8 cellular contexts compared by ENCODE assay signal in the genomic region with DNA sequence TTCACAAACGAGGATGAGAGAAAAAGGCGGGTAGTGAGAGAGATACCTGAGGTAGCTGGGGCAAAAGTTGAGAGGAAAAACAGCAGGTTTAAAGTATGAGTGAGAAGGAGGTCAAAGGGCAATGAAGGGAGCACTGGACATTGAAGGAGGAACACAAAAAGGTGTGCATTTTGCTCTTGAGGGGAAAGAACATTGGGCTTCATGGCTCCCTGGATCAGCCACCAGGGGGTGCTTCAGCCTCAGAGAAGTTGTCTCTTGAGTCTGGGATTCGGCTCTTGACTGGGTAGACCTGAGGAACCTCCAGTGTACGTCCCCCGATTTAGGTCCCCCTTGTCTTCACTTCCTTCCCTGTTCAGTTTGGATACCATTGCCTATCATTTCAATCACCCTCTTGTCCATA.
DNase-seq lines count a peak whose midpoint lies in the region; TF ChIP-seq lines count a peak whose summit lies in the region.

No MANE protein-coding gene starts in this region.

- intact Hi-C loops in breast epithelium (cut with DNase I; ENCODE audit: low total_unique reads) (no loop called here), stomach (cut with DNase I; ENCODE audit: low total_unique reads) (no loop called here)

- no peaks in the 10 kb centered on the region for H3K27me3 ChIP-seq in breast epithelium
- peaks cover 0 to 15% (median 0%) of the 10 kb centered on the region in 3 donors for H3K27me3 ChIP-seq in stomach

- no peak overlapping the region for H3K27ac ChIP-seq in breast epithelium
- H3K27ac ChIP-seq in stomach: no peak overlapping the region

- H3K9me3 Mint-ChIP-seq in HFFc6: no peaks in the 10 kb centered on the region

- peak; percentile 88 for TF ChIP-seq CTCF in HFFc6 (IDR thresholded peaks at IDR 0.05)
- peak; percentile 13 to 57 (median 28) for TF ChIP-seq CTCF in breast epithelium (IDR thresholded peaks at IDR 0.05)
- peak in 5 of 7 experiments; percentile 42 to 65 (median 58) for TF ChIP-seq CTCF in stomach (IDR thresholded peaks at IDR 0.05)

- H3K4me1 ChIP-seq in breast epithelium (no peaks in the 10 kb centered on the region), stomach (peaks cover 0 to 9% (median 4%) of the 10 kb centered on the region in 4 donors)

- no peak for TF ChIP-seq POLR2A in breast epithelium (IDR thresholded peaks at IDR 0.05)
- TF ChIP-seq POLR2A in stomach (IDR thresholded peaks at IDR 0.05): no peak

- no peaks in the 10 kb centered on the region for H3K36me3 ChIP-seq in breast epithelium
- H3K36me3 ChIP-seq in stomach: no peaks in the 10 kb centered on the region

- DNase-seq in COLO668 (lab: John Stamatoyannopoulos, UW; ENCODE audit: unreplicated experiment) (peak; percentile 29), HFFc6 (no peak), SK-MEL-5 (ENCODE audit: low read depth, low spot score) (peak; percentile 75), breast epithelium (ENCODE audit: low spot score in 2 of 2) (peak in 1 of 2 donors; percentile 56), left kidney (ENCODE audit: low read depth, low spot score) (peak; percentile 39), stomach (peak; percentile 64), DMS79 (lab: John Stamatoyannopoulos, UW) (no peak), SHP77 treated with DMSO at 0.1 percent for 48 hours (lab: John Stamatoyannopoulos, UW) (no peak)

- no peak overlapping the region for H3K4me3 Mint-ChIP-seq in HFFc6

- WGBS in stomach, 5 donors: 54 to 62% (median 60%) methylated on average over 5 of the region's 5 CpGs

- in situ Hi-C loops in SK-MEL-5 (cut with HindIII; ENCODE audit: low pct_unique_long_range_greater_than_20kb, low sequenced_read_pairs): no loop called here

- peaks cover 38% of the 10 kb centered on the region for H3K4me1 Mint-ChIP-seq in HFFc6 (ENCODE audit: low read depth)

- H3K36me3 Mint-ChIP-seq in HFFc6 (ENCODE audit: low read depth): no peaks in the 10 kb centered on the region

- H3K27ac Mint-ChIP-seq in HFFc6: no peak overlapping the region

- H3K27me3 Mint-ChIP-seq in HFFc6 (ENCODE audit: insufficient read depth): no peaks in the 10 kb centered on the region; the same call in 1 of the 2 replicates

- H3K9me3 ChIP-seq in breast epithelium: no peaks in the 10 kb centered on the region
- no peaks in the 10 kb centered on the region for H3K9me3 ChIP-seq in stomach

- H3K4me3 ChIP-seq in breast epithelium: no peak overlapping the region
- H3K4me3 ChIP-seq in stomach: no peak overlapping the region

- no peak for TF ChIP-seq EP300 in stomach (IDR thresholded peaks at IDR 0.05)

Comparison
In these comparisons a context has a peak if more than half of its experiments do, and no peak if none do; other contexts are left out.
1. DNase-seq: peak in COLO668 (single experiment), SK-MEL-5 (single experiment), left kidney (single experiment) and stomach (single experiment); none in HFFc6 (single experiment), DMS79 (single experiment) and SHP77 treated with DMSO at 0.1 percent for 48 hours (single experiment).
2. CTCF ChIP-seq: peak in every context shown above with its lines; median percentile 88 in HFFc6; 58 in stomach; 28 in breast epithelium.